In the genomic region with DNA sequence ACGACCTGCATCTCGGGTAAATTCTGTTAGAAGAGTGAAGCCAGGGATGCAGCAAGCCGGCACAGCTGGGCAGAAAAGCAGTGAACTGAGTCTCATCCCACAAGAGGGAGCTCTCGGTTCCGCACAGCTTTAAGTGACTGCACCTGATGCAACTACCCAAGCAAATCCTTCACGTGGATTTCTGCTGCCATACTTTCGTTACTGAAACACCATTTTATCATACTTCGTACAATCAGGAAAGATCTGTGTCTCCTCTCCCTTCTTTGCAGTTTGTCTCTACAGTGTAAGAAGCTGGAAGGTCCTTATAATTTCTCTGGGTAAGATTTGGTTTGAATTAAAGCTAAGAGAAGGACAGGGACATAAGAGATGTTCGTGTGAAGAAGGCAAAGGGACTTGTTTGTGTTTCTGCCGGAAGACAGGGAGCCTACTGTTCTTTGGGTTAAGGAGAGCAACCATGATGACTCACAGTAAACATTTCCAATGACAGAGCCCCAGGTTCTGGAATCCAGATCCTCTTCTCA, we compare ENCODE assay signal across 8 cellular contexts.
DNase-seq lines count a peak whose midpoint lies in the region; ATAC-seq, FAIRE-seq and TF ChIP-seq lines count a peak whose summit lies in the region.

No MANE protein-coding gene starts in this region.

- H3K9ac ChIP-seq in neuronal stem cell (ENCODE audit: low read depth, low read length, poor library complexity), result no peak overlapping the region

- H3K4ac ChIP-seq in neuronal stem cell (ENCODE audit: low read length), result no peak overlapping the region

- H3K23ac ChIP-seq in neuronal stem cell (ENCODE audit: low read depth, low read length, poor library complexity), result no peak overlapping the region

- no peak overlapping the region for H4K91ac ChIP-seq in neuronal stem cell (ENCODE audit: low read depth, low read length, poor library complexity)

- H3K4me1 ChIP-seq in neuronal stem cell (ENCODE audit: control insufficient read depth in 2 of 2, insufficient read depth in 1 of 2, low read depth in 1 of 2, low read length in 2 of 2), result no peaks in the 10 kb centered on the region

- no peaks in the 10 kb centered on the region for H3K27me3 ChIP-seq in neuronal stem cell (ENCODE audit: control insufficient read depth in 3 of 3, insufficient read depth in 3 of 3, low read depth in 1 of 3, low read length in 3 of 3)

- H3K4me3 ChIP-seq in epithelial cell of esophagus (ENCODE audit: low read length), result no peak overlapping the region
- no peak overlapping the region for H3K4me3 ChIP-seq in neuronal stem cell (ENCODE audit: low read length in 2 of 2)

- H2BK15ac ChIP-seq in neuronal stem cell (ENCODE audit: low read length), result no peak overlapping the region

- H3K4me2 ChIP-seq in neuronal stem cell (ENCODE audit: insufficient read depth, low read length, poor library complexity, severe bottlenecking), result no peak overlapping the region

- H3K79me1 ChIP-seq in neuronal stem cell (ENCODE audit: low read depth, low read length), result no peaks in the 10 kb centered on the region

- no peaks in the 10 kb centered on the region for H3K9me3 ChIP-seq in neuronal stem cell (replicated peaks in 1 of 2; ENCODE audit: control insufficient read depth in 2 of 2, insufficient read depth in 1 of 2, low read depth in 1 of 2, low read length in 2 of 2)

- H3K14ac ChIP-seq in neuronal stem cell (ENCODE audit: low read length), result no peak overlapping the region

- no peaks in the 10 kb centered on the region for H3K36me3 ChIP-seq in neuronal stem cell (replicated peaks in 1 of 2; ENCODE audit: control insufficient read depth in 2 of 2, insufficient read depth in 2 of 2, low read length in 2 of 2)

- no peak overlapping the region for H4K8ac ChIP-seq in neuronal stem cell (ENCODE audit: low read depth, low read length)

- H2BK120ac ChIP-seq in neuronal stem cell (ENCODE audit: low read depth, low read length), result no peak overlapping the region

- DNase-seq in SIG-M5 treated with dmso at 0.1 percent for 504 hours (lab: John Stamatoyannopoulos, UW; ENCODE audit: unreplicated experiment) (peak; percentile 20), SIG-M5 (lab: John Stamatoyannopoulos, UW) (no peak), NCI-H69 (lab: John Stamatoyannopoulos, UW) (peak; percentile 21), epithelial cell of esophagus (ENCODE audit: low read depth) (peak; percentile 37), neuronal stem cell (ENCODE audit: low spot score) (peak; percentile 36), RCC 7860 (ENCODE audit: low spot score) (no peak)

- ATAC-seq in GM21619 (IDR thresholded peaks at IDR 0.05; ENCODE audit: unreplicated experiment) (peak; percentile 66), GM21423 (IDR thresholded peaks at IDR 0.05; ENCODE audit: unreplicated experiment) (no peak)

- no peak overlapping the region for H2BK5ac ChIP-seq in neuronal stem cell (ENCODE audit: low read length)

- WGBS in neuronal stem cell (ENCODE audit: extremely low coverage in 2 of 2, insufficient read length in 2 of 2, insufficient replicate concordance in 1 of 2), 2 donors, result no CpG with 5 or more reads among the region's 10 CpGs

- H3K18ac ChIP-seq in neuronal stem cell (ENCODE audit: low read length), result no peak overlapping the region

- no peak overlapping the region for H2AFZ ChIP-seq in neuronal stem cell (ENCODE audit: low read length)

- peak; percentile 34 for TF ChIP-seq CTCF in epithelial cell of esophagus (IDR thresholded peaks at IDR 0.05; ENCODE audit: insufficient read depth, low read depth, low read length, missing control alignments)

- no peak for FAIRE-seq in RCC 7860 (lab: Jason Lieb, UNC)

- no peak overlapping the region for H3K27ac ChIP-seq in neuronal stem cell (replicated peaks; ENCODE audit: low read length)

- no peak overlapping the region for H2AK5ac ChIP-seq in neuronal stem cell (ENCODE audit: low read depth, low read length)

- H2BK12ac ChIP-seq in neuronal stem cell (ENCODE audit: low read length), result no peak overlapping the region

Comparison
In these comparisons a context has a peak if more than half of its experiments do, and no peak if none do; other contexts are left out.
1. DNase-seq: peak in SIG-M5 treated with dmso at 0.1 percent for 504 hours (single experiment), NCI-H69 (single experiment), epithelial cell of esophagus (single experiment) and neuronal stem cell (single experiment); none in SIG-M5 (single experiment) and RCC 7860 (single experiment).